ENCODE assay signal across 9 cellular contexts in genomic region chr13:37059848-37060192, GRCh38. TPM values are rescaled to one million over a fixed set of nuclear protein-coding genes. Genes with fewer than 3 reads are reported as not detected.
A peak's percentile ranks its signal among the peaks of the same experiment; 100 is the strongest.
DNase-seq lines count a peak whose midpoint lies in the region; ATAC-seq and TF ChIP-seq lines count a peak whose summit lies in the region.
"Had no signal": no experiment of that assay in that cellular context is flagged by ENCODE, and none has a peak within 500 bp of the region (broad histone marks: within the 10 kb centered on the region; RNA-seq: fewer than 3 reads in every experiment).

No MANE protein-coding gene starts in this region.

- H2AFZ ChIP-seq in fibroblast of lung (ENCODE audit: low read length): peak overlapping the region; percentile 94

- peak; percentile 35 for ATAC-seq in GM21528 (IDR thresholded peaks at IDR 0.05; ENCODE audit: low FRiP score, unreplicated experiment)

- no peak for TF ChIP-seq CTCF in C4-2B (conservative IDR thresholded peaks at IDR 0.05)
- no peak for TF ChIP-seq CTCF in fibroblast of lung (conservative IDR thresholded peaks at IDR 0.05 in 1 of 2, IDR thresholded peaks at IDR 0.05 in 1 of 2; ENCODE audit: low read depth in 1 of 2, low read length in 2 of 2)
- no peak for TF ChIP-seq CTCF in sigmoid colon (IDR thresholded peaks at IDR 0.05)

- H3K9me3 ChIP-seq in NT2/D1 (ENCODE audit: insufficient read depth, low read length) (no peaks in the 10 kb centered on the region; the same call in 1 of the 2 replicates), fibroblast of lung (ENCODE audit: control insufficient read depth, insufficient read depth, low read depth, low read length) (no peaks in the 10 kb centered on the region), sigmoid colon (no peaks in the 10 kb centered on the region)

- TF ChIP-seq EP300 in sigmoid colon (IDR thresholded peaks at IDR 0.05): no peak

- H3K4me1 ChIP-seq in NT2/D1 (ENCODE audit: insufficient read depth, insufficient read length): no peaks in the 10 kb centered on the region
- no peaks in the 10 kb centered on the region for H3K4me1 ChIP-seq in fibroblast of lung (ENCODE audit: control insufficient read depth, extremely low read depth, insufficient read depth, low read length)
- H3K4me1 ChIP-seq in sigmoid colon: peaks cover 0 to 20% (median 13%) of the 10 kb centered on the region in 4 donors

- H3K4me2 ChIP-seq in fibroblast of lung (ENCODE audit: extremely low read depth, insufficient read depth, low read length): peak overlapping the region; percentile 87

- H3K4me3 ChIP-seq in NT2/D1 (ENCODE audit: insufficient read length, low read depth) (peak overlapping the region; percentile 29), fibroblast of lung (replicated peaks in 1 of 4; ENCODE audit: control extremely low read depth in 1 of 4, insufficient read depth in 1 of 4, low read depth in 3 of 4, low read length in 4 of 4) (peak overlapping the region; percentile 56 to 98 (median 91)), sigmoid colon (peak overlapping the region; percentile 67 to 97 (median 82))

- no peak for TF ChIP-seq POLR2A in sigmoid colon (IDR thresholded peaks at IDR 0.05)

- no peak for DNase-seq in NT2/D1 (ENCODE audit: low read depth, low spot score)
- no peak for DNase-seq in fibroblast of lung (ENCODE audit: low read depth in 2 of 2)
- no peak for DNase-seq in sigmoid colon
- no peak for DNase-seq in DMS 273 treated with DMSO at 0.1 percent for 48 hours (lab: John Stamatoyannopoulos, UW)
- DNase-seq in SKM-1 (lab: John Stamatoyannopoulos, UW; ENCODE audit: unreplicated experiment): no peak
- no peak for DNase-seq in NCI-H82 (lab: John Stamatoyannopoulos, UW)

- H3K36me3 ChIP-seq in NT2/D1 (ENCODE audit: insufficient read depth, insufficient read length, low read length) (peaks cover 5% of the 10 kb centered on the region), fibroblast of lung (ENCODE audit: control insufficient read depth, insufficient read depth, low read length) (no peaks in the 10 kb centered on the region), sigmoid colon (no peaks in the 10 kb centered on the region)

- H3K27me3 ChIP-seq in NT2/D1 (ENCODE audit: insufficient read depth, insufficient read length) (no peaks in the 10 kb centered on the region), fibroblast of lung (ENCODE audit: control insufficient read depth, insufficient read depth, low read length) (no peaks in the 10 kb centered on the region), sigmoid colon (no peaks in the 10 kb centered on the region)

- intact Hi-C loops in sigmoid colon (cut with DNase I): loop anchor here (5.0 kb wide), 1 partner anchor 58 kb away; the partner anchor contains the start of gene EXOSC8

- H3K27ac ChIP-seq in C4-2B (peak overlapping the region; percentile 95), fibroblast of lung (ENCODE audit: insufficient read depth, low read length) (peak overlapping the region; percentile 96), sigmoid colon (peak overlapping the region; percentile 82 to 96 (median 90))

- H3K9ac ChIP-seq in NT2/D1 (ENCODE audit: insufficient read length, low read depth) (peak overlapping the region; percentile 42), fibroblast of lung (ENCODE audit: insufficient read depth, low read length) (no peak overlapping the region)

- no peaks in the 10 kb centered on the region for H4K20me1 ChIP-seq in fibroblast of lung (ENCODE audit: control insufficient read depth, extremely low read depth, insufficient read depth, low read length)

- WGBS in sigmoid colon, 2 donors: 16 to 19% methylated on average over 10 of the region's 10 CpGs

- peaks cover 31% of the 10 kb centered on the region for H3K79me2 ChIP-seq in fibroblast of lung (ENCODE audit: control insufficient read depth, insufficient read depth, low read length)

RNA-seq across cellular contexts. Expression of gene SUPT20H, which starts 0.3 kb away (rescaled TPM):
- total RNA-seq in fibroblast of lung (35.2 and 56.5 TPM in 2 replicates), sigmoid colon (10 to 100 TPM; 41.8 to 55.8 (median 43.9) TPM)
- polyA plus RNA-seq in fibroblast of lung (57.5 and 68.4 TPM in 2 replicates), sigmoid colon (10 to 100 TPM; 14.3 to 23.1 (median 15.6) TPM)
- polyA plus RNA-seq in fibroblast of lung (2012): 30.5 and 35.0 TPM in 2 replicates
- polyA minus RNA-seq in fibroblast of lung (ENCODE audit: low replicate concordance): 10.5 and 15.5 TPM in 2 replicates

RNA-seq across cellular contexts. Expression of gene CSNK1A1L, which starts 45.6 kb away (rescaled TPM):
- total RNA-seq in fibroblast of lung (not detected in 2 replicates), sigmoid colon (not detected)
- polyA plus RNA-seq in fibroblast of lung (not detected in 2 replicates), sigmoid colon (not detected)
- not detected in 2 replicates for polyA plus RNA-seq in fibroblast of lung (2012)
- polyA minus RNA-seq in fibroblast of lung (ENCODE audit: low replicate concordance): not detected in 2 replicates
- total RNA-seq: LHCN-M2 had no signal

RNA-seq across cellular contexts. Expression of gene EXOSC8, which starts 59.2 kb away (rescaled TPM):
- total RNA-seq in fibroblast of lung (30.6 and 32.9 TPM in 2 replicates), sigmoid colon (10 to 100 TPM; 19.7 to 32.8 (median 27.6) TPM)
- polyA plus RNA-seq in fibroblast of lung (35.0 and 54.2 TPM in 2 replicates), sigmoid colon (10 to 100 TPM; 19.7 to 40.8 (median 22.2) TPM)
- 29.1 and 46.6 TPM in 2 replicates for polyA plus RNA-seq in fibroblast of lung (2012)
- 4.9 and 11.1 TPM in 2 replicates for polyA minus RNA-seq in fibroblast of lung (ENCODE audit: low replicate concordance)

Comparison
In these comparisons a context has a peak if more than half of its experiments do, and no peak if none do; other contexts are left out.
1. H3K4me3 ChIP-seq: peak in every context shown above with its lines; median percentile 91 in fibroblast of lung; 82 in sigmoid colon; 29 in NT2/D1.